23 cellular contexts compared by ENCODE assay signal in the genomic region with DNA sequence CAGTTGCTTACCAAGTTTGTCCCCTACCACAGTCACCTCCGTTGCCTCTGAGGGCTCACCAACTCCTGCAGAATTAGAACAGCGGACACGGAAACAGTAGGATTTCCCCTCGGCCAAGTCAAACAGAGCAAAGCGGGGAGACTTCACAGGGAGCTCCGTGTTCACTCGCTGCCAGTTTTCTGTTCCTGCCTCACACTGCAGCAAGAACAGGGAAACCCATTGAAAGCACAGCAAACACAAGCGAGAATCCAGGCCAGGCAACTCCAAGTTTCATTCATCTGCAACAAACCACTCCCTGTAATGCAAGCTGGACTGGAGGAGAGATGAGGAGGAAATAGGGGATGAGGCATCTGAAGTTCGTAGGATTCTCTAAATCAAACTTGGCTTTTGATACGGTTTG.
A peak's percentile ranks its signal among the peaks of the same experiment; 100 is the strongest.
DNase-seq lines count a peak whose midpoint lies in the region; ATAC-seq, FAIRE-seq and TF ChIP-seq lines count a peak whose summit lies in the region.
"Had no signal": no experiment of that assay in that cellular context is flagged by ENCODE, and none has a peak within 500 bp of the region (broad histone marks: within the 10 kb centered on the region; RNA-seq: fewer than 3 reads in every experiment).

No MANE protein-coding gene starts in this region.

- H3K27me3 ChIP-seq in heart left ventricle = no peaks in the 10 kb centered on the region
- H3K27me3 ChIP-seq: BE2C had no signal

- CTCF ChIA-PET in activated CD4-positive, alpha-beta T cell treated with anti-CD3 and anti-CD28 coated beads for 36 hours (lab: Charles Lee) = interaction anchor here (1.0 to 1.6 kb wide), 2 partner anchors 16 to 141 kb away, joined by 3 to 5 read pairs; no protein-coding TSS in a partner anchor
- CTCF ChIA-PET in RWPE1 (lab: Yijun Ruan, JAX) = interaction anchor here (0.6 kb wide), 1 partner anchor 96 kb away, joined by 3 read pairs; no protein-coding TSS in a partner anchor

- FAIRE-seq in urothelium cell line (lab: Jason Lieb, UNC) = peak; percentile 79

- peaks cover 2% of the 10 kb centered on the region for H3K4me1 Mint-ChIP-seq in activated CD4-positive, alpha-beta T cell treated with anti-CD3 and anti-CD28 coated beads, Interleukin-2, amount 10 ng/mL, durations not matched to agents 24 days and 14 days
- no peaks in the 10 kb centered on the region for H3K4me1 Mint-ChIP-seq in activated CD4-positive, alpha-beta T cell treated with anti-CD3 and anti-CD28 coated beads for 36 hours
- H3K4me1 Mint-ChIP-seq: CD4-positive, alpha-beta memory T cell had no signal

- peaks cover 1% of the 10 kb centered on the region for H3K27me3 Mint-ChIP-seq in activated CD4-positive, alpha-beta T cell treated with anti-CD3 and anti-CD28 coated beads, Interleukin-2, amount 10 ng/mL, durations not matched to agents 24 days and 14 days
- H3K27me3 Mint-ChIP-seq in activated CD4-positive, alpha-beta T cell treated with anti-CD3 and anti-CD28 coated beads for 36 hours = no peaks in the 10 kb centered on the region

- WGBS in heart left ventricle, 4 donors = 83 to 89% (median 85%) methylated on average over 10 of the region's 10 CpGs

- H3K9me3 Mint-ChIP-seq in activated CD4-positive, alpha-beta T cell treated with anti-CD3 and anti-CD28 coated beads, Interleukin-2, amount 10 ng/mL, durations not matched to agents 24 days and 14 days = no peaks in the 10 kb centered on the region
- H3K9me3 Mint-ChIP-seq in activated CD4-positive, alpha-beta T cell treated with anti-CD3 and anti-CD28 coated beads for 36 hours (ENCODE audit: low read depth) = no peaks in the 10 kb centered on the region
- H3K9me3 Mint-ChIP-seq: CD4-positive, alpha-beta memory T cell; HFFc6 had no signal

- peaks cover 0 to 94% (median 32%) of the 10 kb centered on the region in 9 donors for H3K36me3 ChIP-seq in heart left ventricle
- H3K36me3 ChIP-seq: BE2C had no signal

- in situ Hi-C loops in GM13976 (cut with MboI; ENCODE audit: low sequenced_read_pairs, unreplicated experiment) = loop anchor here (10.0 kb wide), 1 partner anchor 201 kb away; no protein-coding TSS in a partner anchor

- no peak for ATAC-seq in activated CD4-positive, alpha-beta T cell treated with anti-CD3 and anti-CD28 coated beads for 36 hours
- ATAC-seq in heart left ventricle = no peak
- ATAC-seq: Panc1, Right ventricle myocardium inferior had no signal

- no peaks in the 10 kb centered on the region for H3K36me3 Mint-ChIP-seq in activated CD4-positive, alpha-beta T cell treated with anti-CD3 and anti-CD28 coated beads, Interleukin-2, amount 10 ng/mL, durations not matched to agents 24 days and 14 days (ENCODE audit: low read depth)
- H3K36me3 Mint-ChIP-seq in activated CD4-positive, alpha-beta T cell treated with anti-CD3 and anti-CD28 coated beads for 36 hours (ENCODE audit: low read depth) = no peaks in the 10 kb centered on the region

- no peak for TF ChIP-seq CTCF in RWPE1 (conservative IDR thresholded peaks at IDR 0.05; ENCODE audit: low read depth)
- TF ChIP-seq CTCF in heart left ventricle (IDR thresholded peaks at IDR 0.05) = no peak
- no peak for TF ChIP-seq CTCF in GM13976 (IDR thresholded peaks at IDR 0.05; ENCODE audit: borderline replicate concordance, control extremely low read depth, extremely low read depth, insufficient read depth, missing control alignments)

- H3K4me3 ChIP-seq in heart left ventricle = no peak overlapping the region

- H3K27ac ChIP-seq in RWPE1 = no peak overlapping the region
- H3K27ac ChIP-seq in heart left ventricle = peak overlapping the region in 2 of 12 donors; percentile 5 to 86
- H3K27ac ChIP-seq: 22Rv1 had no signal

- POLR2A ChIA-PET in activated CD4-positive, alpha-beta T cell treated with anti-CD3 and anti-CD28 coated beads for 36 hours (lab: Charles Lee) = no interaction called here
- POLR2A ChIA-PET in RWPE1 (lab: Yijun Ruan, JAX; ENCODE audit: low non-redundant PET) = no interaction called here

- no peak overlapping the region for H3K4me3 Mint-ChIP-seq in activated CD4-positive, alpha-beta T cell treated with anti-CD3 and anti-CD28 coated beads, Interleukin-2, amount 10 ng/mL, durations not matched to agents 24 days and 14 days
- no peak overlapping the region for H3K4me3 Mint-ChIP-seq in activated CD4-positive, alpha-beta T cell treated with anti-CD3 and anti-CD28 coated beads for 36 hours
- H3K4me3 Mint-ChIP-seq: CD4-positive, alpha-beta memory T cell; HFFc6 had no signal

- no peak overlapping the region for H3K27ac Mint-ChIP-seq in activated CD4-positive, alpha-beta T cell treated with anti-CD3 and anti-CD28 coated beads, Interleukin-2, amount 10 ng/mL, durations not matched to agents 24 days and 14 days
- H3K27ac Mint-ChIP-seq in activated CD4-positive, alpha-beta T cell treated with anti-CD3 and anti-CD28 coated beads for 36 hours = no peak overlapping the region
- H3K27ac Mint-ChIP-seq: CD4-positive, alpha-beta memory T cell; HFFc6 had no signal

- no peak for TF ChIP-seq POLR2A in heart left ventricle (IDR thresholded peaks at IDR 0.05)

- intact Hi-C loops in activated CD4-positive, alpha-beta T cell treated with anti-CD3 and anti-CD28 coated beads, Interleukin-2, amount 10 ng/mL, durations not matched to agents 24 days and 14 days (cut with micrococcal nuclease) = no loop called here
- intact Hi-C loops in activated CD4-positive, alpha-beta T cell treated with anti-CD3 and anti-CD28 coated beads for 36 hours (cut with DNase I, micrococcal nuclease) = no loop called here
- intact Hi-C loops in heart left ventricle (cut with DNase I) = no loop called here

- peaks cover 0 to 34% (median 0%) of the 10 kb centered on the region in 12 donors for H3K4me1 ChIP-seq in heart left ventricle
- H3K4me1 ChIP-seq: BE2C had no signal

- peak; percentile 47 for DNase-seq in activated CD4-positive, alpha-beta T cell treated with anti-CD3 and anti-CD28 coated beads, Interleukin-2, amount 10 ng/mL, durations not matched to agents 24 days and 14 days
- DNase-seq in activated CD4-positive, alpha-beta T cell treated with anti-CD3 and anti-CD28 coated beads for 36 hours = no peak
- DNase-seq in hypothalamus (lab: John Stamatoyannopoulos, UW) (peak in 26 of 51 donors; percentile 1 to 58 (median 18)), occipital lobe (lab: John Stamatoyannopoulos, UW) (peak; percentile 21), urothelium cell line (ENCODE audit: low spot score) (no peak), RWPE1 (ENCODE audit: low spot score) (no peak), heart left ventricle (no peak), GM13976 (ENCODE audit: low spot score) (no peak)
- DNase-seq: BE2C; Calu3; CD4-positive, alpha-beta memory T cell; DMS79; HFFc6; IMR-90; Kasumi-1; MM.1S; NCI-H1092 treated with DMSO at 0.1 percent for 48 hours; NCI-H1694; NCI-H226; NCI-H524 treated with DMSO at 0.1 percent for 48 hours had no signal

- H3K9me3 ChIP-seq in heart left ventricle = no peaks in the 10 kb centered on the region
- H3K9me3 ChIP-seq: BE2C had no signal

Comparison
In these comparisons a context has a peak if more than half of its experiments do, and no peak if none do; other contexts are left out.
1. DNase-seq: peak in activated CD4-positive, alpha-beta T cell treated with anti-CD3 and anti-CD28 coated beads, Interleukin-2, amount 10 ng/mL, durations not matched to agents 24 days and 14 days (single experiment), hypothalamus (26 of 51) and occipital lobe (single experiment); none in activated CD4-positive, alpha-beta T cell treated with anti-CD3 and anti-CD28 coated beads for 36 hours (single experiment), urothelium cell line (single experiment), RWPE1 (single experiment), heart left ventricle (0 of 5) and GM13976 (single experiment).